22 cellular contexts compared by ENCODE assay signal in the genomic region with DNA sequence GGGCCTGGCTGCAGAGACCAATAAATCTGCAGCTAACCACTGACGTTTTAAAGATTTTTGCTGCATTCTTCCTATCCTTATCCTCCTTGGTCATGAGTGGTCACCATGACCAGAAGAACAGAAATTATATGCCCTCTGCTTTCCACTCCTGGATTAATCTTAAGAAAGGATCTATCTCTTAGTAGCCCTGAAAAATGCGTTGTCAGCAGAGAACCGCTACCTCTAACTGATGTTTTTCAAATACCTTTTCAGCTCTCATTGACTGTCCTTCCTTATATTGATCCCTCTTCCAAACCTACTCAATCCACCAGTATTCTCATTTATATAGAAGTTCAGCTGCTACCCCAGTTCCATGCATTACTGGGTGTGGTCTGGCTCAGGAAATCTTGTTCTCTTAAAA.
"Had no signal": no experiment of that assay in that cellular context is flagged by ENCODE, and none has a peak within 500 bp of the region (broad histone marks: within the 10 kb centered on the region; RNA-seq: fewer than 3 reads in every experiment).

No MANE protein-coding gene starts in this region.

- H3K36me3 ChIP-seq: SJSA1 had no signal

- H3K27me3 ChIP-seq: SJSA1 had no signal

- FAIRE-seq: HTR-8/SVneo, RCC 7860 had no signal

- H3K4me3 ChIP-seq: SJSA1, SK-N-MC had no signal

- DNase-seq: Karpas-422, KG1, MM.1S, NCI-H1092 treated with DMSO at 0.1 percent for 48 hours, NCI-H1436, NCI-H187, NCI-H2029, NCI-H2081 treated with DMSO at 0.1 percent for 48 hours, NCI-H2171, NCI-H226, NCI-H510A, NCI-H524 treated with DMSO at 0.1 percent for 48 hours, NCI-H69, NCI-H774, Right ventricle myocardium superior, RPMI8226, SIG-M5 had no signal

- H3K27ac ChIP-seq: HL-60, SJSA1, SK-N-MC had no signal

- H3K4me1 ChIP-seq: SJSA1 had no signal

- H3K9me3 ChIP-seq: SJSA1 had no signal
